In genomic region chr1:25505706-25506385, GRCh38 we compare ENCODE assay signal across 15 cellular contexts. TPM values are rescaled to one million over a fixed set of nuclear protein-coding genes. Genes with fewer than 3 reads are reported as not detected.
DNase-seq lines count a peak whose midpoint lies in the region; ATAC-seq and TF ChIP-seq lines count a peak whose summit lies in the region.
"Had no signal": no experiment of that assay in that cellular context is flagged by ENCODE, and none has a peak within 500 bp of the region (broad histone marks: within the 10 kb centered on the region; RNA-seq: fewer than 3 reads in every experiment).

No MANE protein-coding gene starts in this region.

- POLR2A ChIA-PET in PC-3 (lab: Charles Lee; ENCODE audit: unreplicated experiment), result no interaction called here

- H2AFZ ChIP-seq in PC-3 (ENCODE audit: low read length), result no peak overlapping the region

- TF ChIP-seq CTCF in VCaP (conservative IDR thresholded peaks at IDR 0.05) (no peak), breast epithelium (IDR thresholded peaks at IDR 0.05) (no peak), PC-3 (conservative IDR thresholded peaks at IDR 0.05; ENCODE audit: low read depth, low read length) (no peak)

- peaks cover 8 to 34% (median 15%) of the 10 kb centered on the region in 4 donors for H3K4me1 Mint-ChIP-seq in CD4-positive, CD25-positive, alpha-beta regulatory T cell
- peaks cover 4% of the 10 kb centered on the region for H3K4me1 Mint-ChIP-seq in memory B cell

- H3K27me3 ChIP-seq in CD4-positive, CD25-positive, alpha-beta regulatory T cell (ENCODE audit: control insufficient read depth, insufficient read depth, low read length), result no peaks in the 10 kb centered on the region
- no peaks in the 10 kb centered on the region for H3K27me3 ChIP-seq in breast epithelium
- H3K27me3 ChIP-seq in PC-3 (ENCODE audit: low read length), result no peaks in the 10 kb centered on the region
- H3K27me3 ChIP-seq: colonic mucosa had no signal

- no TSS peak for BruUV-seq in PC-3 (replicated peaks; lab: Mats Ljungman, UMichigan)

- intact Hi-C loops in breast epithelium (cut with DNase I; ENCODE audit: low total_unique reads) (no loop called here), PC-3 (cut with micrococcal nuclease) (no loop called here)

- no peak overlapping the region for H3K27ac ChIP-seq in CD4-positive, CD25-positive, alpha-beta regulatory T cell (ENCODE audit: insufficient read depth, low read length, poor library complexity, severe bottlenecking)
- H3K27ac ChIP-seq in VCaP, result peak overlapping the region; percentile 59
- no peak overlapping the region for H3K27ac ChIP-seq in breast epithelium
- H3K27ac ChIP-seq in PC-3 (ENCODE audit: low read length), result no peak overlapping the region
- H3K27ac ChIP-seq: colonic mucosa, WERI-Rb-1 had no signal

- H3F3A ChIP-seq in PC-3 (ENCODE audit: low read length, unreplicated experiment), result no peaks in the 10 kb centered on the region

- H3K9me3 ChIP-seq in CD4-positive, CD25-positive, alpha-beta regulatory T cell (ENCODE audit: control insufficient read depth in 2 of 2, low read length in 2 of 2), result no peaks in the 10 kb centered on the region
- H3K9me3 ChIP-seq in breast epithelium (no peaks in the 10 kb centered on the region), PC-3 (ENCODE audit: low read length) (no peaks in the 10 kb centered on the region)
- H3K9me3 ChIP-seq: colonic mucosa had no signal

- DNase-seq in CD4-positive, CD25-positive, alpha-beta regulatory T cell, result no peak
- peak; percentile 94 for DNase-seq in G401 (ENCODE audit: low spot score)
- no peak for DNase-seq in memory B cell (ENCODE audit: low spot score in 2 of 2)
- no peak for DNase-seq in breast epithelium (ENCODE audit: low spot score in 2 of 2)
- DNase-seq in EL, result no peak
- no peak for DNase-seq in PC-3
- DNase-seq: activated gamma-delta T cell treated with Interleukin-2 at 50 U/mL for 16 hours; KG1; stimulated activated CD4-positive, alpha-beta T cell treated with anti-CD3 and anti-CD28 coated beads, Interleukin-15, amount 100 ng/mL, for 24 hours; stimulated activated CD8-positive, alpha-beta memory T cell treated with anti-CD3 and anti-CD28 coated beads, Interleukin-4, amount 100 ng/mL, for 48 hours; WERI-Rb-1 had no signal

- peaks cover 4% of the 10 kb centered on the region for H3K36me3 ChIP-seq in CD4-positive, CD25-positive, alpha-beta regulatory T cell (ENCODE audit: control insufficient read depth, insufficient read depth, low read length)
- no peaks in the 10 kb centered on the region for H3K36me3 ChIP-seq in breast epithelium
- H3K36me3 ChIP-seq in PC-3 (ENCODE audit: low read depth, low read length), result no peaks in the 10 kb centered on the region
- H3K36me3 ChIP-seq: colonic mucosa had no signal

- in situ Hi-C loops in G401 (cut with HindIII; ENCODE audit: low sequenced_read_pairs), result no loop called here

- no peak overlapping the region for H3K9ac ChIP-seq in PC-3 (ENCODE audit: low read length)

- peak overlapping the region in 3 of 4 donors; percentile 42 to 83 (median 78) for H3K4me3 Mint-ChIP-seq in CD4-positive, CD25-positive, alpha-beta regulatory T cell
- no peak overlapping the region for H3K4me3 Mint-ChIP-seq in memory B cell
- H3K4me3 Mint-ChIP-seq: CD14-positive monocyte had no signal

- peak overlapping the region; percentile 65 to 93 (median 91) for H3K27ac Mint-ChIP-seq in CD4-positive, CD25-positive, alpha-beta regulatory T cell
- H3K27ac Mint-ChIP-seq in memory B cell, result no peak overlapping the region

- H4K20me1 ChIP-seq in PC-3 (ENCODE audit: low read length), result no peaks in the 10 kb centered on the region

- H3K36me3 Mint-ChIP-seq in CD4-positive, CD25-positive, alpha-beta regulatory T cell, result no peaks in the 10 kb centered on the region
- peaks cover 4% of the 10 kb centered on the region for H3K36me3 Mint-ChIP-seq in memory B cell

- no peak overlapping the region for H3K4me3 ChIP-seq in CD4-positive, CD25-positive, alpha-beta regulatory T cell (ENCODE audit: low read depth, low read length)
- H3K4me3 ChIP-seq in breast epithelium, result no peak overlapping the region
- H3K4me3 ChIP-seq in PC-3 (ENCODE audit: low read length), result no peak overlapping the region
- H3K4me3 ChIP-seq: colonic mucosa had no signal

- H3K9me3 Mint-ChIP-seq in CD4-positive, CD25-positive, alpha-beta regulatory T cell, result peaks cover 0 to 3% (median 0%) of the 10 kb centered on the region in 7 donors
- no peaks in the 10 kb centered on the region for H3K9me3 Mint-ChIP-seq in memory B cell

- peaks cover 15% of the 10 kb centered on the region for H3K4me1 ChIP-seq in CD4-positive, CD25-positive, alpha-beta regulatory T cell (ENCODE audit: control insufficient read depth, insufficient read depth, low read length, poor library complexity, severe bottlenecking)
- H3K4me1 ChIP-seq in breast epithelium, result no peaks in the 10 kb centered on the region
- H3K4me1 ChIP-seq in PC-3 (ENCODE audit: insufficient read depth, low read length), result peaks cover 7% of the 10 kb centered on the region

- no peak for ATAC-seq in CD4-positive, CD25-positive, alpha-beta regulatory T cell (ENCODE audit: low read depth in 2 of 2)
- ATAC-seq in memory B cell (ENCODE audit: low read depth) (peak; percentile 26), HG02798 (IDR thresholded peaks at IDR 0.05; ENCODE audit: poor library complexity, unreplicated experiment) (no peak), PC-3 (no peak)

- no peaks in the 10 kb centered on the region for H3K27me3 Mint-ChIP-seq in CD4-positive, CD25-positive, alpha-beta regulatory T cell
- peaks cover 6% of the 10 kb centered on the region for H3K27me3 Mint-ChIP-seq in memory B cell

- H3K79me2 ChIP-seq in PC-3 (ENCODE audit: low read length), result no peaks in the 10 kb centered on the region

- H3K9me2 ChIP-seq in PC-3 (replicated peaks; ENCODE audit: low read length), result no peaks in the 10 kb centered on the region

- CTCF ChIA-PET in PC-3 (lab: Charles Lee), result interaction anchor here (0.5 kb wide), 1 partner anchor 65 kb away, joined by 3 read pairs; no protein-coding TSS in a partner anchor

- TF ChIP-seq POLR2A in breast epithelium (IDR thresholded peaks at IDR 0.05), result no peak

- no peak overlapping the region for H3K4me2 ChIP-seq in PC-3 (ENCODE audit: low read length)

RNA-seq across cellular contexts. Expression of gene LDLRAP1, which starts 37.6 kb away (rescaled TPM):
- total RNA-seq in CD4-positive, CD25-positive, alpha-beta regulatory T cell, result 98.7 TPM
- 100 to 1,000 TPM; 170 to 326 (median 258) TPM for polyA plus RNA-seq in CD4-positive, CD25-positive, alpha-beta regulatory T cell
- 10.8 and 30.6 TPM in 2 replicates for total RNA-seq in G401 (2014; rRNA removed; shearing (Covaris generic))
- total RNA-seq in breast epithelium (10 to 100 TPM; 10.7 to 17.0 (median 16.5) TPM), PC-3 (2014; rRNA removed) (26.5 and 31.6 TPM in 2 replicates)
